In genomic region chr2:157218911-157219310, GRCh38 we compare ENCODE assay signal across 9 cellular contexts.
"Had no signal": no experiment of that assay in that cellular context is flagged by ENCODE, and none has a peak within 500 bp of the region (broad histone marks: within the 10 kb centered on the region; RNA-seq: fewer than 3 reads in every experiment).

No MANE protein-coding gene starts in this region.

- H3K9ac ChIP-seq: GM23248 had no signal

- ATAC-seq: HCT116 had no signal

- FAIRE-seq: HTR-8/SVneo had no signal

- DNase-seq: GM23248, GOT3, H7, HFFc6, IMR-90, KBM-7 had no signal

- H3K4me1 ChIP-seq: HAP-1 had no signal

- H3K4me3 ChIP-seq: GM23248, HAP-1 had no signal

- H2AFZ ChIP-seq: GM23248 had no signal

- H3K27ac ChIP-seq: GM23248 had no signal

- H3K36me3 ChIP-seq: HAP-1 had no signal

- H3K9me3 ChIP-seq: HAP-1 had no signal
